36 cellular contexts compared by ENCODE assay signal in genomic region chr13:112217431-112217830, GRCh38.
"Had no signal": no experiment of that assay in that cellular context is flagged by ENCODE, and none has a peak within 500 bp of the region (broad histone marks: within the 10 kb centered on the region; RNA-seq: fewer than 3 reads in every experiment).

No MANE protein-coding gene starts in this region.

- H3K9me3 ChIP-seq: MG63, Peyer's patch, SJSA1, SK-N-SH had no signal

- H3K27me3 Mint-ChIP-seq: activated CD4-positive, alpha-beta memory T cell treated with anti-CD3 and anti-CD28 coated beads for 36 hours; activated naive CD8-positive, alpha-beta T cell; activated naive CD8-positive, alpha-beta T cell treated with anti-CD3 and anti-CD28 coated beads, Interleukin-2, amount 50 U/mL, for 24 hours had no signal

- H3K36me3 Mint-ChIP-seq: activated CD4-positive, alpha-beta memory T cell treated with anti-CD3 and anti-CD28 coated beads for 36 hours; activated naive CD4-positive, alpha-beta T cell treated with anti-CD3 and anti-CD28 coated beads, Interleukin-2, amount 10 ng/mL, durations not matched to agents 7 days and 5 days; activated naive CD8-positive, alpha-beta T cell; brain; WTC11 had no signal

- H3K4me3 Mint-ChIP-seq: activated CD4-positive, alpha-beta memory T cell treated with anti-CD3 and anti-CD28 coated beads for 36 hours; activated naive CD4-positive, alpha-beta T cell treated with anti-CD3 and anti-CD28 coated beads, Interleukin-2, amount 10 ng/mL, durations not matched to agents 7 days and 5 days; activated naive CD8-positive, alpha-beta T cell; activated naive CD8-positive, alpha-beta T cell treated with anti-CD3 and anti-CD28 coated beads, Interleukin-2, amount 50 U/mL, for 24 hours; activated T-cell treated with anti-CD3 and anti-CD28 coated beads, Interleukin-2, amount 50 U/mL, for 4 hours; T-helper 1 cell treated with Interleukin-12 subunit alpha and Interleukin-12 subunit beta and Interleukin-4 antibody, amounts not matched to agents 30 μg/mL and 1 μg/mL, for 36 hours; T-helper 2 cell treated with Interferon-gamma antibody and Interleukin-4, amounts not matched to agents 5 μg/mL and 100 μg/mL, for 36 hours; WTC11 had no signal

- H3K27me3 ChIP-seq: Peyer's patch had no signal

- ATAC-seq: activated naive CD8-positive, alpha-beta T cell treated with anti-CD3 and anti-CD28 coated beads, Interleukin-2, amount 50 U/mL, for 24 hours; activated T-cell treated with anti-CD3 and anti-CD28 coated beads, Interleukin-2, amount 50 U/mL, for 4 hours; PC-3; WTC11 had no signal

- H3K9me3 Mint-ChIP-seq: activated CD4-positive, alpha-beta memory T cell treated with anti-CD3 and anti-CD28 coated beads for 36 hours; activated naive CD8-positive, alpha-beta T cell treated with anti-CD3 and anti-CD28 coated beads, Interleukin-2, amount 50 U/mL, for 24 hours; activated T-cell treated with anti-CD3 and anti-CD28 coated beads, Interleukin-2, amount 50 U/mL, for 4 hours; T-helper 1 cell treated with Interleukin-12 subunit alpha and Interleukin-12 subunit beta and Interleukin-4 antibody, amounts not matched to agents 30 μg/mL and 1 μg/mL, for 36 hours; T-helper 2 cell treated with Interferon-gamma antibody and Interleukin-4, amounts not matched to agents 5 μg/mL and 100 μg/mL, for 36 hours had no signal

- H3K27ac ChIP-seq: cardiac muscle cell, Peyer's patch, SJSA1 had no signal

- H3K4me1 ChIP-seq: Peyer's patch, SJSA1 had no signal

- H3K9ac ChIP-seq: SK-N-SH had no signal

- DNase-seq: activated CD4-positive, alpha-beta memory T cell treated with anti-CD3 and anti-CD28 coated beads for 36 hours; activated CD4-positive, alpha-beta T cell treated with anti-CD3 and anti-CD28 coated beads for 4 hours; activated CD4-positive, alpha-beta T cell treated with anti-CD3 and anti-CD28 coated beads, Interleukin-2, amount 50 U/mL, for 1 hour; activated CD4-positive, CD25-positive, alpha-beta regulatory T cell treated with anti-CD3 and anti-CD28 coated beads, Interleukin-2, amount 50 U/mL, for 72 hours; activated CD8-positive, alpha-beta memory T cell treated with anti-CD3 and anti-CD28 coated beads, Interleukin-2, amount 50 U/mL, for 4 hours; activated effector memory CD4-positive, alpha-beta T cell treated with Interleukin-2 at 50 U/mL for 16 hours; activated naive CD4-positive, alpha-beta T cell treated with anti-CD3 and anti-CD28 coated beads, Interleukin-2, amount 10 ng/mL, durations not matched to agents 7 days and 5 days; activated naive CD8-positive, alpha-beta T cell treated with anti-CD3 and anti-CD28 coated beads, Interleukin-2, amount 50 U/mL, for 24 hours; activated T-cell treated with anti-CD3 and anti-CD28 coated beads for 4 hours; activated T-cell treated with anti-CD3 and anti-CD28 coated beads, Interleukin-2, amount 50 U/mL, for 4 hours; anterior cingulate cortex; Kasumi-1; KG1; MG63; NCI-H1092; NCI-H1436 treated with DMSO at 0.1 percent for 48 hours; NCI-H1694 treated with DMSO at 0.1 percent for 48 hours; NCI-H2029; NCI-H2171; NCI-H510A; NCI-H526; NCI-H748 treated with DMSO at 0.1 percent for 48 hours; NK-92 treated with Interleukin-12 subunit alpha and Interleukin-12 subunit beta, amount 100 ng/mL, for 24 hours; PC-3; Peyer's patch; RPMI8226; SHP77 treated with DMSO at 0.1 percent for 48 hours; SK-N-SH had no signal

- H3K4me2 ChIP-seq: SK-N-SH had no signal

- H3K27ac Mint-ChIP-seq: activated CD4-positive, alpha-beta memory T cell treated with anti-CD3 and anti-CD28 coated beads for 36 hours; activated naive CD4-positive, alpha-beta T cell treated with anti-CD3 and anti-CD28 coated beads, Interleukin-2, amount 10 ng/mL, durations not matched to agents 7 days and 5 days; activated naive CD8-positive, alpha-beta T cell; activated naive CD8-positive, alpha-beta T cell treated with anti-CD3 and anti-CD28 coated beads, Interleukin-2, amount 50 U/mL, for 24 hours; T-helper 1 cell treated with Interleukin-12 subunit alpha and Interleukin-12 subunit beta and Interleukin-4 antibody, amounts not matched to agents 30 μg/mL and 1 μg/mL, for 36 hours; T-helper 2 cell treated with Interferon-gamma antibody and Interleukin-4, amounts not matched to agents 5 μg/mL and 100 μg/mL, for 36 hours; WTC11 had no signal

- H3K36me3 ChIP-seq: cardiac muscle cell, MG63, Peyer's patch, SJSA1 had no signal

- H3K4me3 ChIP-seq: cardiac muscle cell, MG63, Peyer's patch, SJSA1 had no signal

- H3K4me1 Mint-ChIP-seq: activated naive CD4-positive, alpha-beta T cell treated with anti-CD3 and anti-CD28 coated beads, Interleukin-2, amount 10 ng/mL, durations not matched to agents 7 days and 5 days; activated naive CD8-positive, alpha-beta T cell treated with anti-CD3 and anti-CD28 coated beads, Interleukin-2, amount 50 U/mL, for 24 hours; WTC11 had no signal

- FAIRE-seq: TTC549 had no signal
